ENCODE assay signal across 1 cellular context in genomic region chr15:75785771-75786563, GRCh38.
A peak's percentile ranks its signal among the peaks of the same experiment; 100 is the strongest.
TF ChIP-seq lines count a peak whose summit lies in the region.

No MANE protein-coding gene starts in this region.

TF ChIP-seq in K562, 482 proteins besides CTCF, POLR2A, EP300 and RAD21 (continued from another document):
- TF ChIP-seq CTCFL (IDR thresholded peaks at IDR 0.05; ENCODE audit: borderline replicate concordance, insufficient read depth, low read depth, low read length, poor library complexity, severe bottlenecking) = peak; percentile 7
- TF ChIP-seq SMC3 (conservative IDR thresholded peaks at IDR 0.05; ENCODE audit: insufficient read depth, low read depth, low read length) = peak; percentile 68
- 0 out of 2 replicates have a peak, but pooled peaks have one; percentile 66 for TF ChIP-seq ARID2 (IDR thresholded peaks at IDR 0.05)
- TF ChIP-seq NCOR1 (IDR thresholded peaks at IDR 0.05) = no peak
- TF ChIP-seq STAG1 (CRISPR knock-in tag; IDR thresholded peaks at IDR 0.05; ENCODE audit: borderline replicate concordance) = peak; percentile 74; the same call in 1 of the 2 replicates
- peak; percentile 52; the same call in 1 of the 2 replicates for TF ChIP-seq TFAP4 (CRISPR knock-in tag; IDR thresholded peaks at IDR 0.05; ENCODE audit: borderline replicate concordance)
- no peak for TF ChIP-seq RBM25 (IDR thresholded peaks at IDR 0.05; ENCODE audit: low read depth, low read length, severe bottlenecking)
- no peak for TF ChIP-seq HINFP (tag; conservative IDR thresholded peaks at IDR 0.05; ENCODE audit: low read depth)
